In genomic region chr7:35707422-35707821, GRCh38 we compare ENCODE assay signal across 21 cellular contexts. TPM values are rescaled to one million over a fixed set of nuclear protein-coding genes. Genes with fewer than 3 reads are reported as not detected.
DNase-seq lines count a peak whose midpoint lies in the region; ATAC-seq and TF ChIP-seq lines count a peak whose summit lies in the region.
"Had no signal": no experiment of that assay in that cellular context is flagged by ENCODE, and none has a peak within 500 bp of the region (broad histone marks: within the 10 kb centered on the region; RNA-seq: fewer than 3 reads in every experiment).

No MANE protein-coding gene starts in this region.

- H2AFZ ChIP-seq in SK-N-SH (ENCODE audit: low read depth), result peak overlapping the region; percentile 61; the same call in 1 of the 2 replicates

- H3K9ac ChIP-seq in SK-N-SH, result no peak overlapping the region

- no peak overlapping the region for H3K4me2 ChIP-seq in SK-N-SH

- peak; percentile 85 for ATAC-seq in foreskin keratinocyte
- no peak for ATAC-seq in GM18870 (IDR thresholded peaks at IDR 0.05; ENCODE audit: unreplicated experiment)
- ATAC-seq in left lung, result no peak
- ATAC-seq: psoas muscle; stimulated activated naive CD8-positive, alpha-beta T cell treated with anti-CD3 and anti-CD28 coated beads, Interleukin-15, Interleukin-2, amounts not matched to agents 100 U/mL and 50 U/mL, for 24 hours had no signal

- no peaks in the 10 kb centered on the region for H3K9me3 ChIP-seq in SK-N-SH
- H3K9me3 ChIP-seq in left lung, result no peaks in the 10 kb centered on the region
- H3K9me3 ChIP-seq: esophagus muscularis mucosa, left ventricle myocardium inferior, MG63, psoas muscle, tibial artery had no signal

- POLR2A ChIA-PET in SK-N-SH (lab: Yijun Ruan, JAX), result no interaction called here

- DNase-seq in HCEC 1CT (peak; percentile 36), SK-N-SH (no peak), foreskin keratinocyte (peak; percentile 77 to 88), left lung (no peak), occipital lobe (lab: John Stamatoyannopoulos, UW) (no peak), coronary artery (ENCODE audit: low spot score) (no peak)
- DNase-seq: activated CD4-positive, alpha-beta T cell treated with anti-CD3 and anti-CD28 coated beads, Interleukin-2, amount 50 U/mL, for 1 hour; amniotic stem cell; central memory CD4-positive, alpha-beta T cell; left ventricle myocardium inferior; MG63; NCI-H1436 treated with DMSO at 0.1 percent for 48 hours; NCI-H748 treated with DMSO at 0.1 percent for 48 hours; OCI-M1; psoas muscle; stimulated activated naive CD8-positive, alpha-beta T cell treated with anti-CD3 and anti-CD28 coated beads, Interleukin-15, Interleukin-2, amounts not matched to agents 100 U/mL and 50 U/mL, for 24 hours; tibial artery had no signal

- TF ChIP-seq CTCF in SK-N-SH (IDR thresholded peaks at IDR 0.05) (no peak), foreskin keratinocyte (conservative IDR thresholded peaks at IDR 0.05) (no peak), left lung (IDR thresholded peaks at IDR 0.05) (no peak), coronary artery (IDR thresholded peaks at IDR 0.05) (no peak)

- H3K4me1 ChIP-seq in SK-N-SH (ENCODE audit: control insufficient read depth in 1 of 2, insufficient read depth in 2 of 2, low read depth in 1 of 2, low read length in 1 of 2) (peaks cover 2 to 7% of the 10 kb centered on the region in 2 experiments; a peak in 3 of 4 replicates), foreskin keratinocyte (peaks cover 24% of the 10 kb centered on the region), left lung (peaks cover 0 to 12% of the 10 kb centered on the region in 2 donors)

- no peaks in the 10 kb centered on the region for H3K79me2 ChIP-seq in SK-N-SH (ENCODE audit: insufficient read depth)

- H3F3A ChIP-seq in SK-N-SH (replicated peaks; ENCODE audit: insufficient read depth), result peaks cover 14% of the 10 kb centered on the region

- no peaks in the 10 kb centered on the region for H3K27me3 ChIP-seq in SK-N-SH (ENCODE audit: insufficient read depth)
- H3K27me3 ChIP-seq in foreskin keratinocyte, result no peaks in the 10 kb centered on the region
- H3K27me3 ChIP-seq in left lung, result no peaks in the 10 kb centered on the region
- H3K27me3 ChIP-seq: esophagus muscularis mucosa, MG63, tibial artery had no signal

- no peak for TF ChIP-seq RAD21 in SK-N-SH (IDR thresholded peaks at IDR 0.05; ENCODE audit: low read length)

- no peak overlapping the region for H3K4me3 ChIP-seq in SK-N-SH (ENCODE audit: low read depth in 2 of 2, low read length in 1 of 2)
- no peak overlapping the region for H3K4me3 ChIP-seq in left lung
- no peak overlapping the region for H3K4me3 ChIP-seq in coronary artery
- H3K4me3 ChIP-seq: esophagus muscularis mucosa, left ventricle myocardium inferior, MG63, psoas muscle, skin epidermis, tibial artery had no signal

- WGBS in SK-N-SH (ENCODE audit: low lambda C conversion rate), result 50% methylated on average over 4 of the region's 4 CpGs

- no peak for TF ChIP-seq EP300 in SK-N-SH (IDR thresholded peaks at IDR 0.05; ENCODE audit: borderline replicate concordance in 1 of 2, low read depth in 1 of 2, low read length in 1 of 2)

- no peaks in the 10 kb centered on the region for H3K9me2 ChIP-seq in SK-N-SH

- H3K36me3 ChIP-seq in SK-N-SH (replicated peaks in 1 of 2; ENCODE audit: control insufficient read depth in 1 of 2, insufficient read depth in 2 of 2, low read length in 1 of 2) (no peaks in the 10 kb centered on the region), left lung (no peaks in the 10 kb centered on the region)
- H3K36me3 ChIP-seq: esophagus muscularis mucosa, left ventricle myocardium inferior, MG63, tibial artery had no signal

- no peak overlapping the region for H3K27ac ChIP-seq in SK-N-SH (ENCODE audit: low read depth in 2 of 2, low read length in 1 of 2)
- no peak overlapping the region for H3K27ac ChIP-seq in foreskin keratinocyte
- H3K27ac ChIP-seq in left lung, result no peak overlapping the region
- H3K27ac ChIP-seq in coronary artery, result no peak overlapping the region
- H3K27ac ChIP-seq: esophagus muscularis mucosa, left ventricle myocardium inferior, psoas muscle, skin epidermis, tibial artery, VCaP had no signal

- intact Hi-C loops in left lung (cut with DNase I), result loop anchor here in 1 of 2 donors (10.0 kb wide), 1 partner anchor 97 kb away; the partner anchor contains the start of gene SEPTIN7

- CTCF ChIA-PET in SK-N-SH (lab: Yijun Ruan, JAX), result interaction anchor here (1.0 to 8.1 kb wide), 8 partner anchors 8 to 269 kb away, joined by 3 to 176 read pairs (median 11); partner anchors contain the start of genes HERPUD2 and SEPTIN7

- H4K20me1 ChIP-seq in SK-N-SH (ENCODE audit: insufficient read depth), result no peaks in the 10 kb centered on the region

TF ChIP-seq in SK-N-SH, 30 proteins besides CTCF, POLR2A, EP300 and RAD21:
- TF ChIP-seq, protein P1, sequence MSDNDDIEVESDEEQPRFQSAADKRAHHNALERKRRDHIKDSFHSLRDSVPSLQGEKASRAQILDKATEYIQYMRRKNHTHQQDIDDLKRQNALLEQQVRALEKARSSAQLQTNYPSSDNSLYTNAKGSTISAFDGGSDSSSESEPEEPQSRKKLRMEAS (IDR thresholded peaks at IDR 0.05; ENCODE audit: low read depth), result no peak
- TF ChIP-seq FOSL2 (IDR thresholded peaks at IDR 0.05; ENCODE audit: borderline replicate concordance, low read depth), result peak; percentile 37; the same call in 1 of the 2 replicates
- peak; percentile 30; the same call in 1 of the 2 replicates for TF ChIP-seq TCF12 (IDR thresholded peaks at IDR 0.05)
- TF ChIP-seq TEAD4 (IDR thresholded peaks at IDR 0.05; ENCODE audit: borderline replicate concordance, insufficient read depth), result 0 out of 2 replicates have a peak, but pooled peaks have one; percentile 26
- no peak for TF ChIP-seq TAF1 (IDR thresholded peaks at IDR 0.05; ENCODE audit: borderline replicate concordance, low read depth, low read length)
- TF ChIP-seq ELF1 (IDR thresholded peaks at IDR 0.05), result no peak
- TF ChIP-seq FOXM1 (IDR thresholded peaks at IDR 0.05; ENCODE audit: low read depth), result no peak
- peak; percentile 47 for TF ChIP-seq JUND (IDR thresholded peaks at IDR 0.05)
- no peak for TF ChIP-seq NFIC (IDR thresholded peaks at IDR 0.05; ENCODE audit: borderline replicate concordance)
TF ChIP-seq in SK-N-SH: peak in this region for 4.

RNA-seq across cellular contexts. Expression of gene HERPUD2, which starts 12.5 kb away (rescaled TPM):
- polyA plus RNA-seq in SK-N-SH (2012; rRNA removed), result 39.2 and 48.3 TPM in 2 replicates
- polyA plus RNA-seq in SK-N-SH (2012; cell fraction: cytosol; rRNA removed), result 32.4 and 42.3 TPM in 2 replicates
- 17.4 and 26.3 TPM in 2 replicates for polyA plus RNA-seq in SK-N-SH (2012; cell fraction: nucleus; rRNA removed)
- total RNA-seq in foreskin keratinocyte, result 22.5 and 24.3 TPM in 2 replicates
- polyA plus RNA-seq in foreskin keratinocyte, result 8.9 and 11.3 TPM in 2 replicates
- 10 to 100 TPM; 31.3 to 31.6 TPM for total RNA-seq in left lung
- total RNA-seq in occipital lobe, result 22.5 TPM

Comparison
In these comparisons a context has a peak if more than half of its experiments do, and no peak if none do; other contexts are left out.
1. DNase-seq: peak in HCEC 1CT (single experiment) and foreskin keratinocyte (2 of 2); none in SK-N-SH (single experiment), left lung (0 of 2), occipital lobe (single experiment) and coronary artery (single experiment).